13 cellular contexts compared by ENCODE assay signal in the genomic region with DNA sequence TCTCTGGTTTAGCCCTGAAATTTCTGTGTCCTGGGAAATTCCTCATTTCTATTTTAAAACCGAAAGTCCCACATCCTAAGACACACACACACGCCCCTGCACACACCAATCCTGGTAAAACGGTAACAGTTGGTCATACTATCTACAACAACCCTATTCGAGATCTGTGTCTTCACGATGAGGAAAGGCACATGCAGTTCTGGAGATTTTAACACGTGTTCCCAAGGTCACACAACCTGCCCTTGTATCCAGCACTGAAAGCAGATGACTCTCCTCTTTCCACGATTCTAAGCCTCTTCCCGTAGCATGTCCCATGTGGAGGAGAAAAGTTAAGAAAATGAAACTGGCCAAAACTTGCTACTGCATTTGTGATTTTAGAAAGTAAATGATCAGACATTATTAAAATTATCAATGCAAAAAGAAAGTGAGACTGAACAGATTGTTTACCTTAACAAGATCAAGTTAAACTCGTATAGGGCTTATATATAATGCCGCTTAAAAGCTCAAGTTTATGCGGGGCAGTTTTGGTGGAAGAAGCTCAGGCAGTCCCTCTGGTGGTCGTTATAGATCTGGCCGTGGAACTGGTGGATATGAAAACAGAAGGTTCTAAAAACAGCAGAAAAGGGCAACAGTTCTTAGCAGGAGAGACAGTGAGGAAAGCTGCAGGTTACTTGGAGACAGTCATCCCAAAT. TPM values are rescaled to one million over a fixed set of nuclear protein-coding genes. Genes with fewer than 3 reads are reported as not detected.
A peak's percentile ranks its signal among the peaks of the same experiment; 100 is the strongest.
DNase-seq lines count a peak whose midpoint lies in the region; ATAC-seq and TF ChIP-seq lines count a peak whose summit lies in the region.
"Had no signal": no experiment of that assay in that cellular context is flagged by ENCODE, and none has a peak within 500 bp of the region (broad histone marks: within the 10 kb centered on the region; RNA-seq: fewer than 3 reads in every experiment).

No MANE protein-coding gene starts in this region.

- H3K27ac ChIP-seq in heart right ventricle: no peak overlapping the region
- H3K27ac ChIP-seq: colonic mucosa had no signal

- H3K36me3 ChIP-seq in heart right ventricle: no peaks in the 10 kb centered on the region
- H3K36me3 ChIP-seq: colonic mucosa had no signal

- no peaks in the 10 kb centered on the region for H3K9me3 ChIP-seq in heart right ventricle
- H3K9me3 ChIP-seq: colonic mucosa had no signal

- ATAC-seq in heart right ventricle (no peak), Right ventricle myocardium inferior (no peak), HG03565 (IDR thresholded peaks at IDR 0.05; ENCODE audit: unreplicated experiment) (no peak), GM19324 (IDR thresholded peaks at IDR 0.05; ENCODE audit: low FRiP score, unreplicated experiment) (no peak)
- ATAC-seq: left cardiac atrium had no signal

- peak in 7 of 9 donors; percentile 13 to 50 (median 32) for TF ChIP-seq CTCF in heart right ventricle (IDR thresholded peaks at IDR 0.05)
- TF ChIP-seq CTCF in epithelial cell of proximal tubule (conservative IDR thresholded peaks at IDR 0.05; ENCODE audit: low read depth, low read length): peak; percentile 28

- peaks cover 0 to 29% (median 16%) of the 10 kb centered on the region in 7 donors for H3K27me3 ChIP-seq in heart right ventricle
- H3K27me3 ChIP-seq: colonic mucosa had no signal

- WGBS in heart right ventricle, 2 donors: 39 to 43% methylated on average over 13 of the region's 13 CpGs

- H3K4me1 ChIP-seq in heart right ventricle: peaks cover 0 to 13% (median 0%) of the 10 kb centered on the region in 9 donors
- H3K4me1 ChIP-seq: colonic mucosa had no signal

- peak overlapping the region in 3 of 10 donors; percentile 11 to 17 (median 16) for H3K4me3 ChIP-seq in heart right ventricle
- no peak overlapping the region for H3K4me3 ChIP-seq in epithelial cell of proximal tubule (ENCODE audit: low read depth, low read length)
- H3K4me3 ChIP-seq: colonic mucosa had no signal

- DNase-seq in heart right ventricle (no peak), Right ventricle myocardium inferior (ENCODE audit: missing footprints) (no peak), OCI-M1 (lab: John Stamatoyannopoulos, UW) (peak; percentile 72), epithelial cell of proximal tubule (ENCODE audit: low read depth) (no peak), inferior parietal cortex (ENCODE audit: extremely low spot score) (no peak), iPS-NIHi7 (ENCODE audit: extremely low spot score) (no peak)
- DNase-seq: CD4-positive, alpha-beta T cell; colonic mucosa; left cardiac atrium; stimulated activated CD4-positive, alpha-beta T cell treated with anti-CD3 and anti-CD28 coated beads, Interleukin-15, amount 100 ng/mL, for 24 hours had no signal

- intact Hi-C loops in heart right ventricle (cut with DNase I) (loop anchor here in 2 of 10 donors (2.0 to 5.0 kb wide), 2 partner anchors 222 to 239 kb away; no protein-coding TSS in a partner anchor), Right ventricle myocardium inferior (cut with DNase I) (no loop called here)

RNA-seq across cellular contexts. Expression of gene VSTM1, which starts 32.7 kb away (rescaled TPM):
- under 1 TPM in 2 of 10 donors, not detected in 8; 0.33 to 0.60 TPM for total RNA-seq in heart right ventricle
- polyA plus RNA-seq in heart right ventricle: not detected
- not detected for total RNA-seq in Right ventricle myocardium inferior
- total RNA-seq in epithelial cell of proximal tubule: 0.75 TPM in 1 of 2 replicates, not detected in the other
- total RNA-seq: CD4-positive, alpha-beta T cell; colonic mucosa; ureter had no signal

RNA-seq across cellular contexts. Expression of gene CACNG6, which starts 39.6 kb away (rescaled TPM):
- not detected for total RNA-seq in heart right ventricle
- not detected for polyA plus RNA-seq in heart right ventricle
- total RNA-seq in Right ventricle myocardium inferior: not detected
- total RNA-seq in epithelial cell of proximal tubule: 0.29 and 0.94 TPM in 2 replicates
- total RNA-seq: CD4-positive, alpha-beta T cell; colonic mucosa; ureter had no signal

RNA-seq across cellular contexts. Expression of gene TARM1, which starts 50.1 kb away (rescaled TPM):
- total RNA-seq in heart right ventricle (not detected), Right ventricle myocardium inferior (not detected), epithelial cell of proximal tubule (not detected in 2 replicates)
- polyA plus RNA-seq in heart right ventricle: not detected
- total RNA-seq: CD4-positive, alpha-beta T cell; colonic mucosa; left cardiac atrium; ureter had no signal
